ENCODE assay signal across 26 cellular contexts in genomic region chr15:77823736-77824135, GRCh38.
"Had no signal": no experiment of that assay in that cellular context is flagged by ENCODE, and none has a peak within 500 bp of the region (broad histone marks: within the 10 kb centered on the region; RNA-seq: fewer than 3 reads in every experiment).

No MANE protein-coding gene starts in this region.

- H3K4me3 ChIP-seq: ascending aorta, body of pancreas had no signal

- DNase-seq: activated CD4-positive, alpha-beta T cell treated with anti-CD3 and anti-CD28 coated beads for 4 hours; activated CD8-positive, alpha-beta memory T cell treated with anti-CD3 and anti-CD28 coated beads, Interleukin-2, amount 50 U/mL, for 4 hours; activated CD8-positive, alpha-beta T cell treated with anti-CD3 and anti-CD28 coated beads for 36 hours; activated effector memory CD4-positive, alpha-beta T cell treated with Interleukin-2 at 50 U/mL for 16 hours; activated naive CD4-positive, alpha-beta T cell; activated naive CD8-positive, alpha-beta T cell treated with anti-CD3 and anti-CD28 coated beads, Interleukin-2, amount 50 U/mL, for 24 hours; amniotic stem cell; body of pancreas; MV-4-11; NCI-H1092 treated with DMSO at 0.1 percent for 48 hours; NCI-H1417 treated with DMSO at 0.1 percent for 48 hours; NCI-H1694; NCI-H2029; NCI-H2107; NCI-H2171 treated with DMSO at 0.1 percent for 48 hours; NCI-H226; NCI-H526; NCI-H82; OCI-M1; RPMI8226; SHP77; T-helper 17 cell; T-helper 9 cell had no signal

- H3K4me1 ChIP-seq: ascending aorta had no signal

- H3K36me3 Mint-ChIP-seq: activated naive CD4-positive, alpha-beta T cell treated with anti-CD3 and anti-CD28 coated beads, Interleukin-2, amount 50 U/mL, for 72 hours had no signal

- H3K9me3 Mint-ChIP-seq: activated CD8-positive, alpha-beta T cell treated with anti-CD3 and anti-CD28 coated beads for 36 hours; activated naive CD4-positive, alpha-beta T cell treated with anti-CD3 and anti-CD28 coated beads, Interleukin-2, amount 50 U/mL, for 72 hours; activated naive CD8-positive, alpha-beta T cell treated with anti-CD3 and anti-CD28 coated beads, Interleukin-2, amount 50 U/mL, for 24 hours had no signal

- H3K9me3 ChIP-seq: ascending aorta, body of pancreas had no signal

- H3K27ac Mint-ChIP-seq: activated CD8-positive, alpha-beta T cell treated with anti-CD3 and anti-CD28 coated beads for 36 hours; activated naive CD4-positive, alpha-beta T cell treated with anti-CD3 and anti-CD28 coated beads, Interleukin-2, amount 50 U/mL, for 72 hours; activated naive CD8-positive, alpha-beta T cell treated with anti-CD3 and anti-CD28 coated beads, Interleukin-2, amount 50 U/mL, for 24 hours; T-helper 17 cell had no signal

- H3K9ac ChIP-seq: KMS-11 had no signal

- H3K27ac ChIP-seq: ascending aorta, body of pancreas, KMS-11 had no signal

- H3K4me3 Mint-ChIP-seq: activated CD8-positive, alpha-beta T cell treated with anti-CD3 and anti-CD28 coated beads for 36 hours; activated naive CD8-positive, alpha-beta T cell treated with anti-CD3 and anti-CD28 coated beads, Interleukin-2, amount 50 U/mL, for 24 hours; T-helper 17 cell had no signal

- H3K36me3 ChIP-seq: ascending aorta had no signal
